ENCODE assay signal across 8 cellular contexts in the genomic region with DNA sequence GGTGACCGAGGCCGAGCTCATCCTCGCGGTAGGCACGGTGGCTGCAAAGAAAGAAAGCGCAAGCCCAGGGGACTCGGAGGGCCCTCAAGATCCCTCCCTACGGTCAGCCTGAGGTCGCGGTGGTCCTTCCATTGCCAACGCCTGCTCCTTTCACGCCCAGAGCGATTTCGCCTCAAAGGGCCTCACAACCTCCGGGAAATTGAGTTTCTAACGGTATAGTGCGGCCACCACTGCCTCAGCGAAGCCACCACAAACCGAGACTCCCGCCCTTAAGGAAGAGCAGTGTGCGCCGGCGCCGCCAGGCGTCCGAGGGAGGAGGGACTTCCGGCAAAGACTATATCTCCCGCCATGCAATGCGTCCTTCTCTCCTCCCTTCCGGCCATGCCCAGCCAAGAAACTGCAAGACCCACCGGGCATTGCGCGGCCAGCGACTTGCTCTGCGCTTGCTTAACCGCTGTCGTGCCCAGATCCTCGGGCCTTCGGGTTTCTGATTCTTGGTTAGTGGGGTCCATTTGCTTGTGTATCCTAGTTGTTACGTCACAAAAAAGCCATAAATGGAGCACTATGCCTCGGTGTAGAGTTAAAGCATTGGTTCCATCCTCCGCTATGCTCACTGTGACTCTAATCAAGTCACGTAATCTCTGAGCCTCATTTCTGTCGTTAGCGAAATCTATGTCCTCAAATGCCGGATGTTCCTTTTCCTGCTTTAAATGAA. TPM values are rescaled to one million over a fixed set of nuclear protein-coding genes. Genes with fewer than 3 reads are reported as not detected.
DNase-seq lines count a peak whose midpoint lies in the region; ATAC-seq and TF ChIP-seq lines count a peak whose summit lies in the region.

A gene with protein sequence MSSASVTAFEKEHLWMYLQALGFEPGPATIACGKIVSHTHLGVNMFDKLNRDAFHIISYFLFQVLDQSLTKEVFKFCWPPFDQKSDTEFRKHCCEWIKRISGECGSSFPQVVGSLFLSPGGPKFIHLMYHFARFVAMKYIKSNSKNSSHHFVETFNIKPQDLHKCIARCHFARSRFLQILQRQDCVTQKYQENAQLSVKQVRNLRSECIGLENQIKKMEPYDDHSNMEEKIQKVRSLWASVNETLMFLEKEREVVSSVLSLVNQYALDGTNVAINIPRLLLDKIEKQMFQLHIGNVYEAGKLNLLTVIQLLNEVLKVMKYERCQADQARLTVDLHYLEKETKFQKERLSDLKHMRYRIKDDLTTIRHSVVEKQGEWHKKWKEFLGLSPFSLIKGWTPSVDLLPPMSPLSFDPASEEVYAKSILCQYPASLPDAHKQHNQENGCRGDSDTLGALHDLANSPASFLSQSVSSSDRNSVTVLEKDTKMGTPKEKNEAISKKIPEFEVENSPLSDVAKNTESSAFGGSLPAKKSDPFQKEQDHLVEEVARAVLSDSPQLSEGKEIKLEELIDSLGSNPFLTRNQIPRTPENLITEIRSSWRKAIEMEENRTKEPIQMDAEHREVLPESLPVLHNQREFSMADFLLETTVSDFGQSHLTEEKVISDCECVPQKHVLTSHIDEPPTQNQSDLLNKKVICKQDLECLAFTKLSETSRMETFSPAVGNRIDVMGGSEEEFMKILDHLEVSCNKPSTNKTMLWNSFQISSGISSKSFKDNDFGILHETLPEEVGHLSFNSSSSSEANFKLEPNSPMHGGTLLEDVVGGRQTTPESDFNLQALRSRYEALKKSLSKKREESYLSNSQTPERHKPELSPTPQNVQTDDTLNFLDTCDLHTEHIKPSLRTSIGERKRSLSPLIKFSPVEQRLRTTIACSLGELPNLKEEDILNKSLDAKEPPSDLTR (minus strand): TSS at position 274 of the 715 bp plus-strand sequence. CDS start 253 bp downstream, at position 21.

- H3K9me3 ChIP-seq in WERI-Rb-1 (ENCODE audit: severe bottlenecking), result no peaks in the 10 kb centered on the region
- H3K9me3 ChIP-seq in mammary epithelial cell (replicated peaks; ENCODE audit: insufficient read depth, low read length), result no peaks in the 10 kb centered on the region
- no peaks in the 10 kb centered on the region for H3K9me3 ChIP-seq in iPS-18c (ENCODE audit: control insufficient read depth, insufficient read depth, low read length)
- H3K9me3 ChIP-seq in skeletal muscle tissue (ENCODE audit: control insufficient read depth in 3 of 3, low read length in 3 of 3), result no peaks in the 10 kb centered on the region

- peak within 1 kb of the TSS; percentile 99 for H3K4me2 ChIP-seq in mammary epithelial cell (ENCODE audit: insufficient read depth, low read depth, low read length)

- WGBS in mammary epithelial cell (ENCODE audit: low coverage, missing lambda C conversion rate), result 2% methylated on average over 28 of the region's 46 CpGs

- no peaks in the 10 kb centered on the region for H4K20me1 ChIP-seq in mammary epithelial cell (ENCODE audit: insufficient read depth, low read length)

- no peaks in the 10 kb centered on the region for H3K27me3 ChIP-seq in WERI-Rb-1 (ENCODE audit: insufficient read depth, low read depth, severe bottlenecking)
- no peaks in the 10 kb centered on the region for H3K27me3 ChIP-seq in mammary epithelial cell (ENCODE audit: insufficient read depth, low read length)
- H3K27me3 ChIP-seq in skeletal muscle tissue (ENCODE audit: control insufficient read depth in 3 of 3, insufficient read depth in 3 of 3, low read length in 3 of 3), result no peaks in the 10 kb centered on the region

- CTCF ChIA-PET in mammary epithelial cell (lab: Charles Lee; ENCODE audit: low non-redundant PET), result interaction anchor here (0.6 kb wide), 1 partner anchor 71 kb away, joined by 5 read pairs; no protein-coding TSS in a partner anchor

- H3K79me2 ChIP-seq in mammary epithelial cell (ENCODE audit: insufficient read depth, low read length), result peaks cover 44% of the 10 kb centered on the region

- H3K4me1 ChIP-seq in mammary epithelial cell (ENCODE audit: insufficient read depth, low read length), result peaks cover 21% of the 10 kb centered on the region
- peaks cover 8 to 14% (median 9%) of the 10 kb centered on the region in 3 donors for H3K4me1 ChIP-seq in skeletal muscle tissue (ENCODE audit: control insufficient read depth in 3 of 3, insufficient read depth in 3 of 3, low read length in 3 of 3)

- DNase-seq in AG08395 (ENCODE audit: low spot score) (peak; percentile 96), NCI-H2227 (lab: John Stamatoyannopoulos, UW; ENCODE audit: unreplicated experiment) (peak; percentile 95), WERI-Rb-1 (peak; percentile 96), mammary epithelial cell (peak; percentile 93)

- H3K4me3 ChIP-seq in WERI-Rb-1 (ENCODE audit: low read depth, low read length), result peak within 1 kb of the TSS; percentile 99
- H3K4me3 ChIP-seq in mammary epithelial cell (replicated peaks in 1 of 3; ENCODE audit: insufficient read depth in 1 of 3, low read depth in 2 of 3, low read length in 3 of 3), result peak within 1 kb of the TSS; percentile 68 to 93 (median 92)
- H3K4me3 ChIP-seq in iPS-18c (ENCODE audit: insufficient read depth, low read depth, low read length), result peak within 1 kb of the TSS; percentile 93
- H3K4me3 ChIP-seq in skeletal muscle tissue (ENCODE audit: low read length in 3 of 3), result peak within 1 kb of the TSS; percentile 88 to 95 (median 95)

- peak within 1 kb of the TSS; percentile 82 for H3K27ac ChIP-seq in WERI-Rb-1
- H3K27ac ChIP-seq in mammary epithelial cell (ENCODE audit: insufficient read depth, low read depth, low read length), result peak within 1 kb of the TSS; percentile 91
- peak within 1 kb of the TSS; percentile 86 for H3K27ac ChIP-seq in skeletal muscle tissue (ENCODE audit: low read depth, low read length)

- H3K9ac ChIP-seq in mammary epithelial cell (ENCODE audit: insufficient read depth, low read length), result peak within 1 kb of the TSS; percentile 94
- peak within 1 kb of the TSS; percentile 84 to 91 (median 89) for H3K9ac ChIP-seq in skeletal muscle tissue (ENCODE audit: low read depth in 1 of 3, low read length in 3 of 3)

- intact Hi-C loops in mammary epithelial cell (cut with micrococcal nuclease), result loop anchor here (1.0 to 5.0 kb wide), 3 partner anchors 55 to 72 kb away; partner anchors contain the start of gene RRAGA

- ATAC-seq in GM18873 (IDR thresholded peaks at IDR 0.05; ENCODE audit: low FRiP score, unreplicated experiment), result peak; percentile 97
- ATAC-seq in HG03139 (IDR thresholded peaks at IDR 0.05; ENCODE audit: unreplicated experiment), result peak; percentile 99

- TSS peak; percentile 95 for BruUV-seq in mammary epithelial cell (replicated peaks; lab: Mats Ljungman, UMichigan)

- peak; percentile 27; the same call in 1 of the 2 replicates for TF ChIP-seq CTCF in WERI-Rb-1 (IDR thresholded peaks at IDR 0.05; ENCODE audit: low read depth, low read length)
- peak in 1 of 2 donors; percentile 60 for TF ChIP-seq CTCF in mammary epithelial cell (conservative IDR thresholded peaks at IDR 0.05 in 1 of 2, IDR thresholded peaks at IDR 0.05 in 1 of 2; ENCODE audit: extremely low read depth in 1 of 2, insufficient read depth in 1 of 2, low read depth in 1 of 2, low read length in 2 of 2)

- in situ Hi-C loops in mammary epithelial cell (cut with MboI; ENCODE audit: low sequenced_read_pairs in 2 of 2), result loop anchor here in 1 of 2 donors (5.0 to 25.0 kb wide), 2 partner anchors 70 to 1135 kb away; no protein-coding TSS in a partner anchor

- dilution Hi-C loops in mammary epithelial cell (cut with HindIII; ENCODE audit: low sequenced_read_pairs), result no loop called here

- peak within 1 kb of the TSS; percentile 100 for H2AFZ ChIP-seq in mammary epithelial cell (ENCODE audit: low read depth, low read length)

- H3K36me3 ChIP-seq in WERI-Rb-1, result peaks cover 26% of the 10 kb centered on the region
- H3K36me3 ChIP-seq in mammary epithelial cell (ENCODE audit: insufficient read depth, low read length), result peaks cover 3% of the 10 kb centered on the region
- no peaks in the 10 kb centered on the region for H3K36me3 ChIP-seq in skeletal muscle tissue (ENCODE audit: control insufficient read depth in 3 of 3, insufficient read depth in 3 of 3, low read length in 3 of 3)

RNA-seq across cellular contexts. Expression of the gene that starts here (rescaled TPM):
- total RNA-seq in mammary epithelial cell (10 to 100 TPM; 19.5 to 21.2 TPM), skeletal muscle tissue (10.4 TPM)
- 9.7 TPM for polyA plus RNA-seq in mammary epithelial cell
- polyA minus RNA-seq in mammary epithelial cell, result 10.5 TPM

Comparison
In these comparisons a context has a peak if more than half of its experiments do, and no peak if none do; other contexts are left out.
1. Peak in every context shown above with its lines: DNase-seq, ATAC-seq, H3K4me3 ChIP-seq and H3K27ac ChIP-seq.